ENCODE assay signal across 8 cellular contexts in the genomic region with DNA sequence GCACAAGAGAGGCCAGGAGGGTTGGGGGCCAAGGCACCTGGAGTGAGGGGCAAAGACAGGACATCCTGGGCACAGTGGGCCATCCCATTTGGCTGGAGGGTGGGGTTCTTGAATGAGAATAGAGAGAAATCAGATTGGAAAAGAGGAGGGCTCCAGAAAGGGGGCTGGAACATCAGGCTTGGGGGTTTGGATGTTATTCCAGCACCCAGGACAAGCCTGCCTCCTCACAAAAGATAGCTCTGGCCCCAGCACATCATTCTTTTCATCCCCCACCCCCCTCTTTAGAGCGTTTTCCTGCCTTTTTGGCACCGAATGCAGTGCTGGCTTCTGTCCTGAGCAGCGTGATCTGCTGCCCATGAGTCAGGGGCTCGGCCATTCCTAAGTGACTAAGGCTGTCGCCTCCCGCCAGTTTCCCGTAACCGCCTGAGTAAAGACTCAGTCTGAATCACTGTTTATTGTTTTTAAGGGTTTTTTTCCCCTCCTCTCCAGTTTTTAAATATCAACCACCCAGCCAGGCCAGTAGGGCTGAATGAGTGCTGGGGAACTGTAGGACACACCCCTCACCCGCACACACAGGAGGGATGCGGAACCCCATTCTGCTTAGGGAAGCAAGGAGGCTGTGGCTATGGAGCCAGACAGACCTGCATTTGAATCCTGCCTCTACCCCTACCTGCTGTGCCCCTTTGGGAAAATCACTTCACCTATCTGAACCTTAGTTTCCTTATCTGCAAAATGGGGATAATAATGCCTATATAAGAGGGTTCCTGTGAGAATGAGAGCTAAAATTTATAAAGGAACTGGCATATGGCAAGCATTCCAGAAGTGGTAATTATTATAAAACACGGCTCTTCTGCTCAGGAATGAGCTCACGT. TPM values are rescaled to one million over a fixed set of nuclear protein-coding genes. Genes with fewer than 3 reads are reported as not detected.
DNase-seq lines count a peak whose midpoint lies in the region; ATAC-seq, FAIRE-seq and TF ChIP-seq lines count a peak whose summit lies in the region.

No MANE protein-coding gene starts in this region.

- no peak overlapping the region for H3K4me3 Mint-ChIP-seq in effector memory CD8-positive, alpha-beta T cell
- no peak overlapping the region for H3K4me3 Mint-ChIP-seq in activated T-helper 1 cell treated with anti-CD3 and anti-CD28 coated beads, Interleukin-12 subunit alpha, Interleukin-12 subunit beta, Interleukin-2, Interleukin-4 antibody, amounts not matched to agents 30 ng/mL and 10 ng/mL and 1 ng/mL, durations not matched to agents 14 hours and 24 hours and 36 hours

- H3K27ac ChIP-seq in SK-N-SH (ENCODE audit: low read depth in 2 of 2, low read length in 1 of 2) (peak overlapping the region; percentile 92 to 95), gastroesophageal sphincter (peak overlapping the region; percentile 75 to 88 (median 86)), pancreas (no peak overlapping the region)

- no peaks in the 10 kb centered on the region for H4K20me1 ChIP-seq in SK-N-SH (ENCODE audit: insufficient read depth)

- peaks cover 0 to 8% of the 10 kb centered on the region in 2 experiments for H3K36me3 ChIP-seq in SK-N-SH (replicated peaks in 1 of 2; ENCODE audit: control insufficient read depth in 1 of 2, insufficient read depth in 2 of 2, low read length in 1 of 2)
- H3K36me3 ChIP-seq in gastroesophageal sphincter = no peaks in the 10 kb centered on the region
- no peaks in the 10 kb centered on the region for H3K36me3 ChIP-seq in pancreas

- H3K4me3 ChIP-seq in SK-N-SH (ENCODE audit: low read depth in 2 of 2, low read length in 1 of 2) = no peak overlapping the region
- H3K4me3 ChIP-seq in gastroesophageal sphincter = no peak overlapping the region
- no peak overlapping the region for H3K4me3 ChIP-seq in pancreas

- peaks cover 22 to 76% of the 10 kb centered on the region in 2 donors for H3K27me3 Mint-ChIP-seq in effector memory CD8-positive, alpha-beta T cell
- H3K27me3 Mint-ChIP-seq in activated T-helper 1 cell treated with anti-CD3 and anti-CD28 coated beads, Interleukin-12 subunit alpha, Interleukin-12 subunit beta, Interleukin-2, Interleukin-4 antibody, amounts not matched to agents 30 ng/mL and 10 ng/mL and 1 ng/mL, durations not matched to agents 14 hours and 24 hours and 36 hours (ENCODE audit: insufficient read depth) = peaks cover 5% of the 10 kb centered on the region

- ATAC-seq in gastroesophageal sphincter = peak; percentile 88
- ATAC-seq in pancreas = peak; percentile 40 to 89 (median 84)
- ATAC-seq in effector memory CD8-positive, alpha-beta T cell (replicated peaks) = no peak
- ATAC-seq in HG03442 (IDR thresholded peaks at IDR 0.05; ENCODE audit: unreplicated experiment) = no peak

- TF ChIP-seq EP300 in SK-N-SH (IDR thresholded peaks at IDR 0.05; ENCODE audit: borderline replicate concordance in 1 of 2, low read depth in 1 of 2, low read length in 1 of 2) = peak; percentile 60 to 97
- no peak for TF ChIP-seq EP300 in gastroesophageal sphincter (IDR thresholded peaks at IDR 0.05)

- peaks cover 40% of the 10 kb centered on the region for H3K79me2 ChIP-seq in SK-N-SH (ENCODE audit: insufficient read depth)

- FAIRE-seq in pancreas (lab: Jason Lieb, UNC) = no peak

- TF ChIP-seq RAD21 in SK-N-SH (IDR thresholded peaks at IDR 0.05; ENCODE audit: low read length) = peak; percentile 12; the same call in 1 of the 2 replicates

- H3K9me3 Mint-ChIP-seq in effector memory CD8-positive, alpha-beta T cell = no peaks in the 10 kb centered on the region
- H3K9me3 Mint-ChIP-seq in activated T-helper 1 cell treated with anti-CD3 and anti-CD28 coated beads, Interleukin-12 subunit alpha, Interleukin-12 subunit beta, Interleukin-2, Interleukin-4 antibody, amounts not matched to agents 30 ng/mL and 10 ng/mL and 1 ng/mL, durations not matched to agents 14 hours and 24 hours and 36 hours = no peaks in the 10 kb centered on the region

- POLR2A ChIA-PET in SK-N-SH (lab: Yijun Ruan, JAX) = interaction anchor here (0.8 kb wide), 1 partner anchor 35 kb away, joined by 3 read pairs; no protein-coding TSS in a partner anchor

- DNase-seq in COLO829 (ENCODE audit: low spot score) (peak; percentile 84), SK-N-SH (peak; percentile 60), pancreas (peak in 4 of 6 donors; percentile 41 to 75 (median 48)), erythroblast (lab: John Stamatoyannopoulos, UW) (no peak)
- no peak for DNase-seq in effector memory CD8-positive, alpha-beta T cell
- no peak for DNase-seq in activated T-helper 1 cell treated with anti-CD3 and anti-CD28 coated beads, Interleukin-12 subunit alpha, Interleukin-12 subunit beta, Interleukin-2, Interleukin-4 antibody, amounts not matched to agents 30 ng/mL and 10 ng/mL and 1 ng/mL, durations not matched to agents 14 hours and 24 hours and 36 hours (ENCODE audit: low spot score)

- 0 out of 2 replicates have a peak overlapping the region, but pooled peaks have one; percentile 26 for H2AFZ ChIP-seq in SK-N-SH (ENCODE audit: low read depth)

- H3K9ac ChIP-seq in SK-N-SH = peak overlapping the region; percentile 50; the same call in 1 of the 2 replicates

- H3K4me2 ChIP-seq in SK-N-SH = peak overlapping the region; percentile 66

- no peaks in the 10 kb centered on the region for H3K9me2 ChIP-seq in SK-N-SH

- H3K27ac Mint-ChIP-seq in effector memory CD8-positive, alpha-beta T cell = no peak overlapping the region
- no peak overlapping the region for H3K27ac Mint-ChIP-seq in activated T-helper 1 cell treated with anti-CD3 and anti-CD28 coated beads, Interleukin-12 subunit alpha, Interleukin-12 subunit beta, Interleukin-2, Interleukin-4 antibody, amounts not matched to agents 30 ng/mL and 10 ng/mL and 1 ng/mL, durations not matched to agents 14 hours and 24 hours and 36 hours

- no peak for TF ChIP-seq CTCF in SK-N-SH (IDR thresholded peaks at IDR 0.05)
- peak in 2 of 4 experiments; percentile 41 to 71 for TF ChIP-seq CTCF in gastroesophageal sphincter (IDR thresholded peaks at IDR 0.05)
- TF ChIP-seq CTCF in pancreas (IDR thresholded peaks at IDR 0.05) = no peak

- peaks cover under 1 to 2% of the 10 kb centered on the region in 2 donors for H3K4me1 Mint-ChIP-seq in effector memory CD8-positive, alpha-beta T cell (ENCODE audit: low read depth in 2 of 2)
- H3K4me1 Mint-ChIP-seq in activated T-helper 1 cell treated with anti-CD3 and anti-CD28 coated beads, Interleukin-12 subunit alpha, Interleukin-12 subunit beta, Interleukin-2, Interleukin-4 antibody, amounts not matched to agents 30 ng/mL and 10 ng/mL and 1 ng/mL, durations not matched to agents 14 hours and 24 hours and 36 hours (ENCODE audit: low read depth) = no peaks in the 10 kb centered on the region

- H3K36me3 Mint-ChIP-seq in effector memory CD8-positive, alpha-beta T cell (ENCODE audit: insufficient read depth) = no peaks in the 10 kb centered on the region
- H3K36me3 Mint-ChIP-seq in activated T-helper 1 cell treated with anti-CD3 and anti-CD28 coated beads, Interleukin-12 subunit alpha, Interleukin-12 subunit beta, Interleukin-2, Interleukin-4 antibody, amounts not matched to agents 30 ng/mL and 10 ng/mL and 1 ng/mL, durations not matched to agents 14 hours and 24 hours and 36 hours (ENCODE audit: low read depth) = no peaks in the 10 kb centered on the region

- peaks cover 18 to 64% of the 10 kb centered on the region in 2 experiments for H3K4me1 ChIP-seq in SK-N-SH (ENCODE audit: control insufficient read depth in 1 of 2, insufficient read depth in 2 of 2, low read depth in 1 of 2, low read length in 1 of 2)
- H3K4me1 ChIP-seq in gastroesophageal sphincter = peaks cover 20 to 93% (median 23%) of the 10 kb centered on the region in 3 donors
- H3K4me1 ChIP-seq in pancreas = peaks cover 0 to 5% (median 0%) of the 10 kb centered on the region in 3 donors

- H3K27me3 ChIP-seq in SK-N-SH (ENCODE audit: insufficient read depth) (no peaks in the 10 kb centered on the region), gastroesophageal sphincter (no peaks in the 10 kb centered on the region), pancreas (no peaks in the 10 kb centered on the region)

- peaks cover 18% of the 10 kb centered on the region for H3F3A ChIP-seq in SK-N-SH (replicated peaks; ENCODE audit: insufficient read depth)

- 18% methylated on average over 12 of the region's 12 CpGs for WGBS in SK-N-SH (ENCODE audit: low lambda C conversion rate)
- 3 to 6% methylated on average over 10 to 11 of the region's 12 CpGs for WGBS in gastroesophageal sphincter (ENCODE audit: low coverage in 1 of 2), 2 donors
- 53 to 55% methylated on average over 12 of the region's 12 CpGs for WGBS in pancreas, 2 donors

- TF ChIP-seq POLR2A in gastroesophageal sphincter (IDR thresholded peaks at IDR 0.05) (no peak), erythroblast (IDR thresholded peaks at IDR 0.05; ENCODE audit: low read length) (no peak)

- H3K9me3 ChIP-seq in SK-N-SH (no peaks in the 10 kb centered on the region), gastroesophageal sphincter (no peaks in the 10 kb centered on the region), pancreas (no peaks in the 10 kb centered on the region)

- intact Hi-C loops in pancreas (cut with DNase I) = no loop called here
- intact Hi-C loops in activated T-helper 1 cell treated with anti-CD3 and anti-CD28 coated beads, Interleukin-12 subunit alpha, Interleukin-12 subunit beta, Interleukin-2, Interleukin-4 antibody, amounts not matched to agents 30 ng/mL and 10 ng/mL and 1 ng/mL, durations not matched to agents 14 hours and 24 hours and 36 hours (cut with micrococcal nuclease) = no loop called here

- CTCF ChIA-PET in SK-N-SH (lab: Yijun Ruan, JAX) = interaction anchor here (1.0 to 2.0 kb wide), 2 partner anchors 116 to 117 kb away, joined by 3 to 4 read pairs; no protein-coding TSS in a partner anchor

RNA-seq across cellular contexts. Expression of a gene that starts 32.4 kb away (rescaled TPM):
- 19.0 and 26.2 TPM in 2 replicates for polyA plus RNA-seq in SK-N-SH (2012; rRNA removed)
- 12.8 and 16.1 TPM in 2 replicates for polyA plus RNA-seq in SK-N-SH (2012; cell fraction: cytosol; rRNA removed)
- polyA plus RNA-seq in SK-N-SH (2012; cell fraction: nucleus; rRNA removed) = 106 and 129 TPM in 2 replicates
- 10 to 100 TPM; 19.5 to 57.1 (median 43.4) TPM for total RNA-seq in gastroesophageal sphincter
- 10 to 100 TPM; 11.5 to 26.9 (median 17.9) TPM for total RNA-seq in pancreas
- 10 to 100 TPM in 1 of 2 donors, 1 to 10 TPM in 1; 5.8 to 10.7 TPM for polyA plus RNA-seq in pancreas
- 0.12 and 0.34 TPM in 2 replicates for total RNA-seq in activated T-helper 1 cell treated with anti-CD3 and anti-CD28 coated beads, Interleukin-12 subunit alpha, Interleukin-12 subunit beta, Interleukin-2, Interleukin-4 antibody, amounts not matched to agents 30 ng/mL and 10 ng/mL and 1 ng/mL, durations not matched to agents 14 hours and 24 hours and 36 hours

Comparison
In these comparisons a context has a peak if more than half of its experiments do, and no peak if none do; other contexts are left out.
1. DNase-seq: peak in COLO829 (single experiment), SK-N-SH (single experiment) and pancreas (4 of 6); none in erythroblast (0 of 2), effector memory CD8-positive, alpha-beta T cell (0 of 3) and activated T-helper 1 cell treated with anti-CD3 and anti-CD28 coated beads, Interleukin-12 subunit alpha, Interleukin-12 subunit beta, Interleukin-2, Interleukin-4 antibody, amounts not matched to agents 30 ng/mL and 10 ng/mL and 1 ng/mL, durations not matched to agents 14 hours and 24 hours and 36 hours (single experiment).
2. H3K27ac ChIP-seq: peak in SK-N-SH (2 of 2) and gastroesophageal sphincter (4 of 4); none in pancreas (0 of 4).
3. ATAC-seq: peak in gastroesophageal sphincter (single experiment) and pancreas (4 of 4); none in effector memory CD8-positive, alpha-beta T cell (single experiment) and HG03442 (single experiment).